In genomic region chr18:50878345-50879301, GRCh38 we compare ENCODE assay signal across 1 cellular context.
A peak's percentile ranks its signal among the peaks of the same experiment; 100 is the strongest.
TF ChIP-seq lines count a peak whose summit lies in the region.

TSS of gene ME2 (plus strand) at chr18:50879118. CDS start at chr18:50895821, 16,703 bp downstream.

TF ChIP-seq in HepG2, 621 proteins besides CTCF, POLR2A, EP300 and RAD21 (continued from another document):
- TF ChIP-seq KIAA2018 (CRISPR knock-in tag; IDR thresholded peaks at IDR 0.05; ENCODE audit: borderline replicate concordance) (no peak), KMT2B (CRISPR knock-in tag; IDR thresholded peaks at IDR 0.05) (0 out of 2 replicates have a peak, but pooled peaks have one; percentile 34), EED (CRISPR knock-in tag; IDR thresholded peaks at IDR 0.05) (no peak), THYN1 (CRISPR knock-in tag; IDR thresholded peaks at IDR 0.05; ENCODE audit: borderline replicate concordance, low read depth) (no peak), SP2 (CRISPR knock-in tag; IDR thresholded peaks at IDR 0.05) (peak; percentile 97), ZBTB4 (CRISPR knock-in tag; IDR thresholded peaks at IDR 0.05; ENCODE audit: borderline replicate concordance) (no peak), RARA (CRISPR knock-in tag; IDR thresholded peaks at IDR 0.05) (no peak), ARHGAP35 (CRISPR knock-in tag; IDR thresholded peaks at IDR 0.05; ENCODE audit: borderline replicate concordance) (no peak), IRF9 (CRISPR knock-in tag; IDR thresholded peaks at IDR 0.05; ENCODE audit: borderline replicate concordance) (no peak), ZNF501 (CRISPR knock-in tag; IDR thresholded peaks at IDR 0.05) (peak; percentile 50), ZKSCAN8 (CRISPR knock-in tag; IDR thresholded peaks at IDR 0.05; ENCODE audit: borderline replicate concordance) (no peak), MTERF4 (CRISPR knock-in tag; IDR thresholded peaks at IDR 0.05) (no peak), CCDC6 (CRISPR knock-in tag; IDR thresholded peaks at IDR 0.05) (no peak; the same call in 1 of the 2 replicates), TBL1XR1 (IDR thresholded peaks at IDR 0.05; ENCODE audit: borderline replicate concordance, low read length, partially characterized antibody) (no peak), MTF2 (CRISPR knock-in tag; IDR thresholded peaks at IDR 0.05; ENCODE audit: borderline replicate concordance) (no peak), SRY (CRISPR knock-in tag; IDR thresholded peaks at IDR 0.05) (peak; percentile 19; the same call in 1 of the 2 replicates), RELA (CRISPR knock-in tag; IDR thresholded peaks at IDR 0.05) (no peak), ZNF205 (CRISPR knock-in tag; IDR thresholded peaks at IDR 0.05) (no peak), ZNF251 (CRISPR knock-in tag; IDR thresholded peaks at IDR 0.05) (no peak), AGO2 (optimal IDR thresholded peaks at IDR 0.05; ENCODE audit: low read depth, low read length) (no peak), LBX2 (CRISPR knock-in tag; IDR thresholded peaks at IDR 0.05; ENCODE audit: borderline replicate concordance) (peak; percentile 15; the same call in 1 of the 2 replicates), NPAS2 (CRISPR knock-in tag; IDR thresholded peaks at IDR 0.05; ENCODE audit: borderline replicate concordance) (no peak), ZBTB10 (CRISPR knock-in tag; IDR thresholded peaks at IDR 0.05; ENCODE audit: borderline replicate concordance) (no peak), ZNF441 (CRISPR knock-in tag; IDR thresholded peaks at IDR 0.05; ENCODE audit: borderline replicate concordance) (no peak; the same call in 1 of the 2 replicates), ZNF577 (CRISPR knock-in tag; IDR thresholded peaks at IDR 0.05; ENCODE audit: borderline replicate concordance, low read depth) (no peak), PHF20 (CRISPR knock-in tag; IDR thresholded peaks at IDR 0.05) (peak; percentile 29; the same call in 1 of the 2 replicates), ZNF672 (CRISPR knock-in tag; IDR thresholded peaks at IDR 0.05) (no peak), NAIF1 (CRISPR knock-in tag; IDR thresholded peaks at IDR 0.05; ENCODE audit: borderline replicate concordance) (no peak), KAT2B (IDR thresholded peaks at IDR 0.05; ENCODE audit: borderline replicate concordance, low read depth, low read length) (no peak), ZBTB46 (CRISPR knock-in tag; IDR thresholded peaks at IDR 0.05; ENCODE audit: borderline replicate concordance) (no peak), CENPT (CRISPR knock-in tag; IDR thresholded peaks at IDR 0.05; ENCODE audit: low read depth) (no peak), ZBTB49 (CRISPR knock-in tag; IDR thresholded peaks at IDR 0.05; ENCODE audit: borderline replicate concordance) (no peak)
- TF ChIP-seq, protein P1, sequence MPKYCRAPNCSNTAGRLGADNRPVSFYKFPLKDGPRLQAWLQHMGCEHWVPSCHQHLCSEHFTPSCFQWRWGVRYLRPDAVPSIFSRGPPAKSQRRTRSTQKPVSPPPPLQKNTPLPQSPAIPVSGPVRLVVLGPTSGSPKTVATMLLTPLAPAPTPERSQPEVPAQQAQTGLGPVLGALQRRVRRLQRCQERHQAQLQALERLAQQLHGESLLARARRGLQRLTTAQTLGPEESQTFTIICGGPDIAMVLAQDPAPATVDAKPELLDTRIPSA (CRISPR knock-in tag; IDR thresholded peaks at IDR 0.05; ENCODE audit: borderline replicate concordance), result no peak
TF ChIP-seq in HepG2: peak in this region for 179.
